ENCODE assay signal across 8 cellular contexts in genomic region chr19:46704379-46705076, GRCh38. TPM values are rescaled to one million over a fixed set of nuclear protein-coding genes. Genes with fewer than 3 reads are reported as not detected.
DNase-seq lines count a peak whose midpoint lies in the region; ATAC-seq and TF ChIP-seq lines count a peak whose summit lies in the region.

No MANE protein-coding gene starts in this region.

- POLR2A ChIA-PET in AG04449 (lab: Yijun Ruan, JAX), result interaction anchor here (0.7 kb wide), 1 partner anchor 301 kb away, joined by 3 read pairs; no protein-coding TSS in a partner anchor
- POLR2A ChIA-PET in RWPE1 (lab: Yijun Ruan, JAX; ENCODE audit: low non-redundant PET), result no interaction called here

- intact Hi-C loops in Right ventricle myocardium superior (cut with DNase I) (no loop called here), sigmoid colon (cut with DNase I) (loop anchor here (1.0 to 5.0 kb wide), 2 partner anchors 24 to 43 kb away; partner anchors contain the start of genes FKRP and STRN4)

- whole genome bisulfite sequencing in sigmoid colon, 2 donors, result 29 to 39% methylated on average over 21 of the region's 21 CpGs

- DNase-seq in AG04449 (ENCODE audit: low read depth, low spot score), result no peak
- peak; percentile 92 for DNase-seq in GM20000 (ENCODE audit: low spot score)
- peak; percentile 33 for DNase-seq in RWPE1 (ENCODE audit: low spot score)
- DNase-seq in activated gamma-delta T cell treated with Interleukin-2 at 50 U/mL for 16 hours, result peak; percentile 92
- DNase-seq in Right ventricle myocardium superior, result peak; percentile 89
- DNase-seq in sigmoid colon, result peak; percentile 85
- no peak for DNase-seq in MG63

- TF ChIP-seq CTCF in AG04449 (IDR thresholded peaks at IDR 0.05; ENCODE audit: insufficient read depth, low read length, missing control alignments), result peak; percentile 91
- peak; percentile 90 for TF ChIP-seq CTCF in GM20000 (IDR thresholded peaks at IDR 0.05; ENCODE audit: extremely low read depth, missing control alignments)
- peak; percentile 85 for TF ChIP-seq CTCF in RWPE1 (conservative IDR thresholded peaks at IDR 0.05; ENCODE audit: low read depth)
- TF ChIP-seq CTCF in sigmoid colon (IDR thresholded peaks at IDR 0.05), result peak; percentile 82 to 97 (median 90)

- no peak overlapping the region for H3K4me3 ChIP-seq in AG04449 (ENCODE audit: low read depth, low read length)
- no peak overlapping the region for H3K4me3 ChIP-seq in sigmoid colon
- no peak overlapping the region for H3K4me3 ChIP-seq in MG63

- CTCF ChIA-PET in AG04449 (lab: Yijun Ruan, JAX) (interaction anchor here (0.6 to 6.4 kb wide), 33 partner anchors 9 to 138 kb away, joined by 3 to 116 read pairs (median 5); partner anchors contain the start of genes FKRP and PRKD2), RWPE1 (lab: Yijun Ruan, JAX) (interaction anchor here (0.5 to 1.9 kb wide), 17 partner anchors 8 to 1568 kb away, joined by 3 to 11 read pairs (median 4); partner anchors contain the start of genes CALM3, DACT3 and PTGIR)

- H3K36me3 ChIP-seq in sigmoid colon, result peaks cover 1 to 82% (median 39%) of the 10 kb centered on the region in 4 donors
- peaks cover 70% of the 10 kb centered on the region for H3K36me3 ChIP-seq in MG63

- no peaks in the 10 kb centered on the region for H3K27me3 ChIP-seq in sigmoid colon
- no peaks in the 10 kb centered on the region for H3K27me3 ChIP-seq in MG63

- TF ChIP-seq POLR2A in sigmoid colon (IDR thresholded peaks at IDR 0.05), result no peak

- peak; percentile 79 for ATAC-seq in Right ventricle myocardium superior (ENCODE audit: poor library complexity)
- no peak for ATAC-seq in GM21737 (IDR thresholded peaks at IDR 0.05; ENCODE audit: unreplicated experiment)

- no peak overlapping the region for H3K27ac ChIP-seq in RWPE1
- no peak overlapping the region for H3K27ac ChIP-seq in sigmoid colon

- H3K9me3 ChIP-seq in sigmoid colon (no peaks in the 10 kb centered on the region), MG63 (no peaks in the 10 kb centered on the region)

- no peak for TF ChIP-seq EP300 in sigmoid colon (IDR thresholded peaks at IDR 0.05)

- H3K4me1 ChIP-seq in sigmoid colon, result no peaks in the 10 kb centered on the region

RNA-seq across cellular contexts. Expression of gene PRKD2, which starts 12.4 kb away (rescaled TPM):
- total RNA-seq in Right ventricle myocardium superior (10.1 TPM), sigmoid colon (10 to 100 TPM; 14.7 to 33.8 (median 16.7) TPM)
- 10 to 100 TPM; 18.6 to 51.7 (median 32.6) TPM for polyA plus RNA-seq in sigmoid colon
- 8.6 and 20.4 TPM in 2 replicates for total RNA-seq in MG63 (2014; rRNA removed; shearing (Covaris generic); ENCODE audit: low replicate concordance)

RNA-seq across cellular contexts. Expression of gene FKRP, which starts 41.3 kb away (rescaled TPM):
- total RNA-seq in Right ventricle myocardium superior, result 13.9 TPM
- 10 to 100 TPM; 15.0 to 31.0 (median 15.7) TPM for total RNA-seq in sigmoid colon
- 10 to 100 TPM in 1 of 3 donors, 1 to 10 TPM in 2; 1.4 to 11.9 (median 3.6) TPM for polyA plus RNA-seq in sigmoid colon
- 6.5 and 18.0 TPM in 2 replicates for total RNA-seq in MG63 (2014; rRNA removed; shearing (Covaris generic); ENCODE audit: low replicate concordance)

RNA-seq across cellular contexts. Expression of gene STRN4, which starts 41.7 kb away (rescaled TPM):
- total RNA-seq in Right ventricle myocardium superior, result 38.4 TPM
- 10 to 100 TPM; 42.5 to 62.6 (median 49.7) TPM for total RNA-seq in sigmoid colon
- polyA plus RNA-seq in sigmoid colon, result 10 to 100 TPM; 45.0 to 63.4 (median 51.8) TPM
- total RNA-seq in MG63 (2014; rRNA removed; shearing (Covaris generic); ENCODE audit: low replicate concordance), result 55.2 and 81.7 TPM in 2 replicates

RNA-seq across cellular contexts. Expression of gene DACT3, which starts 43.5 kb away (rescaled TPM):
- total RNA-seq in Right ventricle myocardium superior (15.2 TPM), sigmoid colon (10 to 100 TPM; 23.7 to 87.2 (median 48.6) TPM)
- polyA plus RNA-seq in sigmoid colon, result 1 to 10 TPM in 2 of 3 donors, under 1 TPM in 1; 0.46 to 2.9 (median 1.8) TPM
- total RNA-seq in MG63 (2014; rRNA removed; shearing (Covaris generic); ENCODE audit: low replicate concordance), result 1.5 and 1.7 TPM in 2 replicates

Comparison
In these comparisons a context has a peak if more than half of its experiments do, and no peak if none do; other contexts are left out.
1. DNase-seq: peak in GM20000 (single experiment), RWPE1 (single experiment), activated gamma-delta T cell treated with Interleukin-2 at 50 U/mL for 16 hours (single experiment), Right ventricle myocardium superior (single experiment) and sigmoid colon (single experiment); none in AG04449 (single experiment) and MG63 (single experiment).
2. Peak in every context shown above with its lines, with median percentiles within 50 percentile points of each other: CTCF ChIP-seq.